ENCODE assay signal across 1 cellular context in the genomic region with DNA sequence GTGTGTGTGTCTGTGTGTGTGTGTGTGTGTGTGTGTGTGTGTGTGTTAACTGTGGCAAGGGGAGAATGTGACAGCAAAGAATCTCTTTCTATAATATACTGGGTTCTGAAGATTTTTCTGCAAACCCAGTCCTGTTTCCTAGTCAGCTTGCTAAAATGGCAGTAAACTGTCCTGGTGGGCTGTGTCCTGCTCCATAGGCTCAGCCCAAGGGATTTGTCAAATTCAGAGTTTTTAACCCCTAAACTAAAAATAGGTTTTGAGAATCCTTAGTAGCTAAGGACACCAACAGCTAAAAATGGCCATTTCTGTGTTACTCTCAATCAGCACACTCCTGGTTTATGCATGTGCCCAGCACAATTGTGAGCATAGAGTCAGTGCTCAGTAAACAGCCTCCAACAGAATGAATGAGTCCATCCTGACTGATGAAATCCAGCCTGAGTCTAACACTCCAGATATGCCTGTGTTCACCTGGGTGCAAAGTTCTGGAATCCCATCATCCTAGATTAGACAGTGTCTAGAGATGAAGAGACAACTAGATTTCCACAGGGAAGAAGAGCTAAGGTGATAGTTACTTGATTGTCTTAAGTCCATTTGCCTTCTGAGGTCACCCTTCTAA.
TF ChIP-seq lines count a peak whose summit lies in the region.

No MANE protein-coding gene starts in this region.

TF ChIP-seq in HepG2, 621 proteins besides CTCF, POLR2A, EP300 and RAD21 (continued from another document and continues in another):
- TF ChIP-seq PATZ1 (CRISPR knock-in tag; IDR thresholded peaks at IDR 0.05) (no peak), KMT2A (CRISPR knock-in tag; IDR thresholded peaks at IDR 0.05) (no peak), IRX3 (CRISPR knock-in tag; IDR thresholded peaks at IDR 0.05; ENCODE audit: borderline replicate concordance, low read depth) (no peak), TFDP1 (CRISPR knock-in tag; IDR thresholded peaks at IDR 0.05; ENCODE audit: borderline replicate concordance) (peak; percentile 37; the same call in 1 of the 2 replicates), ZNF12 (CRISPR knock-in tag; IDR thresholded peaks at IDR 0.05) (peak; percentile 91; the same call in 1 of the 2 replicates), MNT (IDR thresholded peaks at IDR 0.05) (no peak), XBP1 (CRISPR knock-in tag; IDR thresholded peaks at IDR 0.05) (no peak), TBP (CRISPR knock-in tag; IDR thresholded peaks at IDR 0.05) (no peak), JUNB (CRISPR knock-in tag; IDR thresholded peaks at IDR 0.05; ENCODE audit: borderline replicate concordance) (no peak), NR2C2 (CRISPR knock-in tag; IDR thresholded peaks at IDR 0.05; ENCODE audit: borderline replicate concordance) (0 out of 2 replicates have a peak, but pooled peaks have one; percentile 34), AKAP8 (CRISPR knock-in tag; IDR thresholded peaks at IDR 0.05) (no peak), SALL1 (CRISPR knock-in tag; IDR thresholded peaks at IDR 0.05) (peak; percentile 97), ZNF101 (CRISPR knock-in tag; IDR thresholded peaks at IDR 0.05; ENCODE audit: borderline replicate concordance, low read depth) (no peak), RORA (CRISPR knock-in tag; IDR thresholded peaks at IDR 0.05) (no peak), RBM22 (optimal IDR thresholded peaks at IDR 0.05; ENCODE audit: low read length) (no peak), ZSCAN21 (CRISPR knock-in tag; IDR thresholded peaks at IDR 0.05; ENCODE audit: borderline replicate concordance) (no peak), ARID2 (CRISPR knock-in tag; IDR thresholded peaks at IDR 0.05; ENCODE audit: borderline replicate concordance) (no peak), PLRG1 (conservative IDR thresholded peaks at IDR 0.05) (no peak), SAFB2 (CRISPR knock-in tag; IDR thresholded peaks at IDR 0.05; ENCODE audit: borderline replicate concordance, low read depth) (no peak), MED1 (CRISPR knock-in tag; IDR thresholded peaks at IDR 0.05) (peak; percentile 94), ADNP (CRISPR knock-in tag; IDR thresholded peaks at IDR 0.05) (peak; percentile 52; the same call in 1 of the 2 replicates), BCL6 (CRISPR knock-in tag; IDR thresholded peaks at IDR 0.05) (peak; percentile 87), RARG (CRISPR knock-in tag; IDR thresholded peaks at IDR 0.05; ENCODE audit: low read depth) (no peak), ZMAT5 (CRISPR knock-in tag; IDR thresholded peaks at IDR 0.05; ENCODE audit: borderline replicate concordance, low read depth) (no peak), KIAA2018 (CRISPR knock-in tag; IDR thresholded peaks at IDR 0.05; ENCODE audit: borderline replicate concordance) (no peak), MAFG (CRISPR knock-in tag; IDR thresholded peaks at IDR 0.05) (no peak), GMEB1 (CRISPR knock-in tag; IDR thresholded peaks at IDR 0.05; ENCODE audit: borderline replicate concordance) (no peak)
- TF ChIP-seq, protein P1, sequence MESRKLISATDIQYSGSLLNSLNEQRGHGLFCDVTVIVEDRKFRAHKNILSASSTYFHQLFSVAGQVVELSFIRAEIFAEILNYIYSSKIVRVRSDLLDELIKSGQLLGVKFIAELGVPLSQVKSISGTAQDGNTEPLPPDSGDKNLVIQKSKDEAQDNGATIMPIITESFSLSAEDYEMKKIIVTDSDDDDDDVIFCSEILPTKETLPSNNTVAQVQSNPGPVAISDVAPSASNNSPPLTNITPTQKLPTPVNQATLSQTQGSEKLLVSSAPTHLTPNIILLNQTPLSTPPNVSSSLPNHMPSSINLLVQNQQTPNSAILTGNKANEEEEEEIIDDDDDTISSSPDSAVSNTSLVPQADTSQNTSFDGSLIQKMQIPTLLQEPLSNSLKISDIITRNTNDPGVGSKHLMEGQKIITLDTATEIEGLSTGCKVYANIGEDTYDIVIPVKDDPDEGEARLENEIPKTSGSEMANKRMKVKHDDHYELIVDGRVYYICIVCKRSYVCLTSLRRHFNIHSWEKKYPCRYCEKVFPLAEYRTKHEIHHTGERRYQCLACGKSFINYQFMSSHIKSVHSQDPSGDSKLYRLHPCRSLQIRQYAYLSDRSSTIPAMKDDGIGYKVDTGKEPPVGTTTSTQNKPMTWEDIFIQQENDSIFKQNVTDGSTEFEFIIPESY (CRISPR knock-in tag; IDR thresholded peaks at IDR 0.05), result peak; percentile 95
- TF ChIP-seq, protein P2, sequence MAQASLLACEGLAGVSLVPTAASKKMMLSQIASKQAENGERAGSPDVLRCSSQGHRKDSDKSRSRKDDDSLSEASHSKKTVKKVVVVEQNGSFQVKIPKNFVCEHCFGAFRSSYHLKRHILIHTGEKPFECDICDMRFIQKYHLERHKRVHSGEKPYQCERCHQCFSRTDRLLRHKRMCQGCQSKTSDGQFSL (CRISPR knock-in tag; IDR thresholded peaks at IDR 0.05), result no peak
- TF ChIP-seq, protein P3, sequence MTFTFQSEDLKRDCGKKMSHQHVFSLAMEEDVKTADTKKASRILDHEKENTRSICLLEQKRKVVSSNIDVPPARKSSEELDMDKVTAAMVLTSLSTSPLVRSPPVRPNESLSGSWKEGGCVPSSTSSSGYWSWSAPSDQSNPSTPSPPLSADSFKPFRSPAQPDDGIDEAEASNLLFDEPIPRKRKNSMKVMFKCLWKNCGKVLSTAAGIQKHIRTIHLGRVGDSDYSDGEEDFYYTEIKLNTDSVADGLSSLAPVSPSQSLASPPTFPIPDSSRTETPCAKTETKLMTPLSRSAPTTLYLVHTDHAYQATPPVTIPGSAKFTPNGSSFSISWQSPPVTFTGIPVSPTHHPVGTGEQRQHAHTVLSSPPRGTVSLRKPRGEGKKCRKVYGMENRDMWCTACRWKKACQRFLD (CRISPR knock-in tag; IDR thresholded peaks at IDR 0.05; ENCODE audit: borderline replicate concordance), result no peak
- TF ChIP-seq, protein P4, sequence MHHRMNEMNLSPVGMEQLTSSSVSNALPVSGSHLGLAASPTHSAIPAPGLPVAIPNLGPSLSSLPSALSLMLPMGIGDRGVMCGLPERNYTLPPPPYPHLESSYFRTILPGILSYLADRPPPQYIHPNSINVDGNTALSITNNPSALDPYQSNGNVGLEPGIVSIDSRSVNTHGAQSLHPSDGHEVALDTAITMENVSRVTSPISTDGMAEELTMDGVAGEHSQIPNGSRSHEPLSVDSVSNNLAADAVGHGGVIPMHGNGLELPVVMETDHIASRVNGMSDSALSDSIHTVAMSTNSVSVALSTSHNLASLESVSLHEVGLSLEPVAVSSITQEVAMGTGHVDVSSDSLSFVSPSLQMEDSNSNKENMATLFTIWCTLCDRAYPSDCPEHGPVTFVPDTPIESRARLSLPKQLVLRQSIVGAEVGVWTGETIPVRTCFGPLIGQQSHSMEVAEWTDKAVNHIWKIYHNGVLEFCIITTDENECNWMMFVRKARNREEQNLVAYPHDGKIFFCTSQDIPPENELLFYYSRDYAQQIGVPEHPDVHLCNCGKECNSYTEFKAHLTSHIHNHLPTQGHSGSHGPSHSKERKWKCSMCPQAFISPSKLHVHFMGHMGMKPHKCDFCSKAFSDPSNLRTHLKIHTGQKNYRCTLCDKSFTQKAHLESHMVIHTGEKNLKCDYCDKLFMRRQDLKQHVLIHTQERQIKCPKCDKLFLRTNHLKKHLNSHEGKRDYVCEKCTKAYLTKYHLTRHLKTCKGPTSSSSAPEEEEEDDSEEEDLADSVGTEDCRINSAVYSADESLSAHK (CRISPR knock-in tag; IDR thresholded peaks at IDR 0.05; ENCODE audit: borderline replicate concordance), result no peak
